ENCODE assay signal across 13 cellular contexts in genomic region chr10:69661414-69662172, GRCh38. TPM values are rescaled to one million over a fixed set of nuclear protein-coding genes. Genes with fewer than 3 reads are reported as not detected.
DNase-seq lines count a peak whose midpoint lies in the region; ATAC-seq and TF ChIP-seq lines count a peak whose summit lies in the region.
"Had no signal": no experiment of that assay in that cellular context is flagged by ENCODE, and none has a peak within 500 bp of the region (broad histone marks: within the 10 kb centered on the region; RNA-seq: fewer than 3 reads in every experiment).

No MANE protein-coding gene starts in this region.

- no peak for ATAC-seq in activated CD8-positive, alpha-beta memory T cell treated with anti-CD3 and anti-CD28 coated beads, Interleukin-2, amount 10 ng/mL, durations not matched to agents 7 days and 5 days
- ATAC-seq: HepG2 had no signal

- DNase-seq in NCI-H69 (lab: John Stamatoyannopoulos, UW), result peak; percentile 63
- peak; percentile 36 for DNase-seq in chondrocyte (ENCODE audit: low spot score)
- no peak for DNase-seq in type B pancreatic cell (ENCODE audit: extremely low spot score, unreplicated experiment)
- no peak for DNase-seq in NCI-H526 (lab: John Stamatoyannopoulos, UW)
- no peak for DNase-seq in activated CD8-positive, alpha-beta memory T cell treated with anti-CD3 and anti-CD28 coated beads, Interleukin-2, amount 50 U/mL, for 48 hours
- DNase-seq in activated CD8-positive, alpha-beta memory T cell treated with anti-CD3 and anti-CD28 coated beads, Interleukin-2, amount 10 ng/mL, durations not matched to agents 7 days and 5 days, result no peak
- DNase-seq: 8988T; CD4-positive, CD25-positive, alpha-beta regulatory T cell; DMS53; GF-D8; HCEC 1CT had no signal

- H3K27me3 Mint-ChIP-seq in chondrocyte (ENCODE audit: low read depth), result peaks cover 1% of the 10 kb centered on the region
- H3K27me3 Mint-ChIP-seq in nephron (ENCODE audit: low read depth), result peaks cover 8% of the 10 kb centered on the region
- H3K27me3 Mint-ChIP-seq in type B pancreatic cell, result peaks cover 19% of the 10 kb centered on the region
- H3K27me3 Mint-ChIP-seq in activated CD8-positive, alpha-beta memory T cell treated with anti-CD3 and anti-CD28 coated beads, Interleukin-2, amount 10 ng/mL, durations not matched to agents 7 days and 5 days, result peaks cover 30% of the 10 kb centered on the region

- H3K4me3 Mint-ChIP-seq in chondrocyte (ENCODE audit: unreplicated experiment), result no peak overlapping the region
- H3K4me3 Mint-ChIP-seq in nephron, result peak overlapping the region in 2 of 3 experiments; percentile 13 to 56
- H3K4me3 Mint-ChIP-seq in type B pancreatic cell, result peak overlapping the region; percentile 12
- H3K4me3 Mint-ChIP-seq in activated CD8-positive, alpha-beta memory T cell treated with anti-CD3 and anti-CD28 coated beads, Interleukin-2, amount 10 ng/mL, durations not matched to agents 7 days and 5 days, result no peak overlapping the region
- H3K4me3 Mint-ChIP-seq: CD4-positive, CD25-positive, alpha-beta regulatory T cell had no signal

- TF ChIP-seq CTCF in chondrocyte (IDR thresholded peaks at IDR 0.05), result no peak
- TF ChIP-seq CTCF in nephron (IDR thresholded peaks at IDR 0.05; ENCODE audit: unreplicated experiment in 3 of 3), result no peak
- TF ChIP-seq CTCF in type B pancreatic cell (conservative IDR thresholded peaks at IDR 0.05), result no peak

- CTCF ChIA-PET in activated CD8-positive, alpha-beta memory T cell treated with anti-CD3 and anti-CD28 coated beads, Interleukin-2, amount 10 ng/mL, durations not matched to agents 7 days and 5 days (lab: Charles Lee), result interaction anchor here (1.0 to 1.2 kb wide), 2 partner anchors 15 to 53 kb away, joined by 3 read pairs; no protein-coding TSS in a partner anchor

- H3K27ac Mint-ChIP-seq in chondrocyte (ENCODE audit: unreplicated experiment) (no peak overlapping the region), nephron (peak overlapping the region; percentile 56 to 86 (median 84)), type B pancreatic cell (peak overlapping the region; percentile 52)
- H3K27ac Mint-ChIP-seq in activated CD8-positive, alpha-beta memory T cell treated with anti-CD3 and anti-CD28 coated beads, Interleukin-2, amount 10 ng/mL, durations not matched to agents 7 days and 5 days, result no peak overlapping the region

- H3K9me3 Mint-ChIP-seq in chondrocyte (ENCODE audit: low read depth), result no peaks in the 10 kb centered on the region
- no peaks in the 10 kb centered on the region for H3K9me3 Mint-ChIP-seq in nephron
- no peaks in the 10 kb centered on the region for H3K9me3 Mint-ChIP-seq in type B pancreatic cell
- no peaks in the 10 kb centered on the region for H3K9me3 Mint-ChIP-seq in activated CD8-positive, alpha-beta memory T cell treated with anti-CD3 and anti-CD28 coated beads, Interleukin-2, amount 10 ng/mL, durations not matched to agents 7 days and 5 days (ENCODE audit: low read depth)

- peaks cover 7% of the 10 kb centered on the region for H3K4me1 Mint-ChIP-seq in chondrocyte (ENCODE audit: low read depth)
- peaks cover 59% of the 10 kb centered on the region for H3K4me1 Mint-ChIP-seq in nephron
- peaks cover 46% of the 10 kb centered on the region for H3K4me1 Mint-ChIP-seq in type B pancreatic cell (ENCODE audit: unreplicated experiment)
- no peaks in the 10 kb centered on the region for H3K4me1 Mint-ChIP-seq in activated CD8-positive, alpha-beta memory T cell treated with anti-CD3 and anti-CD28 coated beads, Interleukin-2, amount 10 ng/mL, durations not matched to agents 7 days and 5 days
- H3K4me1 Mint-ChIP-seq: CD4-positive, CD25-positive, alpha-beta regulatory T cell had no signal

- H3K36me3 Mint-ChIP-seq in chondrocyte (ENCODE audit: low read depth) (no peaks in the 10 kb centered on the region), nephron (ENCODE audit: low read depth) (no peaks in the 10 kb centered on the region), type B pancreatic cell (no peaks in the 10 kb centered on the region)
- no peaks in the 10 kb centered on the region for H3K36me3 Mint-ChIP-seq in activated CD8-positive, alpha-beta memory T cell treated with anti-CD3 and anti-CD28 coated beads, Interleukin-2, amount 10 ng/mL, durations not matched to agents 7 days and 5 days
- H3K36me3 Mint-ChIP-seq: CD4-positive, CD25-positive, alpha-beta regulatory T cell had no signal

RNA-seq across cellular contexts. Expression of gene FAM241B, which starts 31.5 kb away (rescaled TPM):
- total RNA-seq in chondrocyte (5.0 to 13.7 TPM (median 9.7 TPM) in 3 replicates), type B pancreatic cell (ENCODE audit: low replicate concordance) (8.8 and 9.8 TPM in 2 replicates)
- 1 to 10 TPM; 2.6 to 2.9 TPM for total RNA-seq in activated CD8-positive, alpha-beta memory T cell treated with anti-CD3 and anti-CD28 coated beads, Interleukin-2, amount 10 ng/mL, durations not matched to agents 7 days and 5 days

Comparison
In these comparisons a context has a peak if more than half of its experiments do, and no peak if none do; other contexts are left out.
1. DNase-seq: peak in NCI-H69 (single experiment) and chondrocyte (single experiment); none in type B pancreatic cell (single experiment), NCI-H526 (0 of 2), activated CD8-positive, alpha-beta memory T cell treated with anti-CD3 and anti-CD28 coated beads, Interleukin-2, amount 50 U/mL, for 48 hours (single experiment) and activated CD8-positive, alpha-beta memory T cell treated with anti-CD3 and anti-CD28 coated beads, Interleukin-2, amount 10 ng/mL, durations not matched to agents 7 days and 5 days (single experiment).
2. H3K27ac Mint-ChIP-seq: peak in nephron (3 of 3) and type B pancreatic cell (single experiment); none in chondrocyte (single experiment) and activated CD8-positive, alpha-beta memory T cell treated with anti-CD3 and anti-CD28 coated beads, Interleukin-2, amount 10 ng/mL, durations not matched to agents 7 days and 5 days (single experiment).
3. H3K4me3 Mint-ChIP-seq: peak in nephron (2 of 3) and type B pancreatic cell (single experiment); none in chondrocyte (single experiment) and activated CD8-positive, alpha-beta memory T cell treated with anti-CD3 and anti-CD28 coated beads, Interleukin-2, amount 10 ng/mL, durations not matched to agents 7 days and 5 days (single experiment).